ENCODE assay signal across 8 cellular contexts in the genomic region with DNA sequence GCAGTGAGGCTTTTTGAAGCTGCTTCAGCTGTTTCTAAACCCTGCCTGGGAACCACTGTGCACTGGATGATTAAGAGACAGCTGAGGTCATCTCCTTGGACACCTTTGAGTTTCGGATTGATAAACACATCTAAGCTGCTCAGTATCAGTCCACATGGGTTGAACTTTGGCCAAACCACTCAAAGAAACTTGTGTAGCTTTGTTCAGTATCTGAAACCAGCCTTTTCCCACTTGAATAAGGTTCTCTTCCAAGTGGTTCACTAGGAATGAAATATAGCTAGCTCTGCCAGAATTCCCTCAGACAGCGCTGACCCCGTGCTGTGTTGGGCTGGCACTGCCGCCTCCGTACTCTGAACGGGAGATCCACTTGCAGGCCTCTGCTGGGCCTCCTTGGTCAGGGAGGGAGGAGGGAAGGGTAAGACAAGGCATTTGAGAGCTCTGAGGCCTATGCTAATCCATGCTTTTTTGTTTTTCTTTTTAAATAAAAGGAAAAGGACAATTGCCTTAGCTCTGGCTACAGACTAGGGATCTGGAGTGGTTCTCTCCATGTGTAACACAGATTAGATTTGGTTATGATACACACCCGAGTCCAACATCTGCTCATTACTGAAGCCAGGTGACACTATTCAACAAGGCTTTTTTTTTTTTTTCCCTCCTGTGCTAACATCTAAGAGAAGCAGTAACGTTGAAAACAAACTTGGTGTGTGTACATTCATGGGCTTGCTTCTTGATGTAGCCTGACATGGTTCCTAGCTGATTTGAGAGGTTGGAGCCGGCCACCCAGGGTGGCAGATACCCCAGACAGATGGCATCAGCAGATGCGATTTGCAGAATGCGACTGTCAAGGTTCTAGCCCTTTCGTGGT.
DNase-seq lines count a peak whose midpoint lies in the region; ATAC-seq, FAIRE-seq and TF ChIP-seq lines count a peak whose summit lies in the region.

No MANE protein-coding gene starts in this region.

- peaks cover 12% of the 10 kb centered on the region for H3K36me3 ChIP-seq in RWPE2 (ENCODE audit: low read depth)
- H3K36me3 ChIP-seq in heart left ventricle: peaks cover 0 to 15% (median 9%) of the 10 kb centered on the region in 9 donors

- intact Hi-C loops in heart left ventricle (cut with DNase I): loop anchor here in 1 of 10 donors (10.0 kb wide), 1 partner anchor 72 kb away; no protein-coding TSS in a partner anchor

- no peaks in the 10 kb centered on the region for H3K27me3 Mint-ChIP-seq in stimulated activated naive B cell treated with anti-CD40 and anti-IgM and Interleukin-4, amounts not matched to agents 10 μg/mL and 1 μg/mL and 100 μg/mL, for 72 hours

- H3K27me3 ChIP-seq in AG04450 (ENCODE audit: control insufficient read depth, insufficient read depth, low read length) (no peaks in the 10 kb centered on the region), RWPE2 (ENCODE audit: insufficient read depth, poor library complexity, severe bottlenecking) (no peaks in the 10 kb centered on the region), heart left ventricle (no peaks in the 10 kb centered on the region)

- peaks cover 58 to 73% of the 10 kb centered on the region in 2 donors for H3K4me1 Mint-ChIP-seq in stimulated activated naive B cell treated with anti-CD40 and anti-IgM and Interleukin-4, amounts not matched to agents 10 μg/mL and 1 μg/mL and 100 μg/mL, for 72 hours

- H3K9me3 ChIP-seq in AG04450 (ENCODE audit: control insufficient read depth, insufficient read depth, low read length): no peaks in the 10 kb centered on the region
- H3K9me3 ChIP-seq in RWPE2 (ENCODE audit: severe bottlenecking): no peaks in the 10 kb centered on the region
- H3K9me3 ChIP-seq in heart left ventricle: no peaks in the 10 kb centered on the region

- DNase-seq in AG04450 (ENCODE audit: low read depth, low spot score) (peak; percentile 64), GM18507 (ENCODE audit: extremely low spot score, insufficient read length, low read depth) (peak; percentile 57), RWPE2 (ENCODE audit: low spot score) (no peak), heart left ventricle (peak in 2 of 5 donors; percentile 43 to 56), inferior parietal cortex (ENCODE audit: extremely low spot score) (no peak), T1000 (lab: John Stamatoyannopoulos, UW) (no peak)
- DNase-seq in stimulated activated naive B cell treated with anti-CD40 and anti-IgM and Interleukin-4, amounts not matched to agents 10 μg/mL and 1 μg/mL and 100 μg/mL, for 72 hours: no peak

- peak overlapping the region; percentile 49 for H3K27ac ChIP-seq in AG04450 (ENCODE audit: low read depth, low read length)
- H3K27ac ChIP-seq in RWPE2 (ENCODE audit: poor library complexity, severe bottlenecking): no peak overlapping the region
- H3K27ac ChIP-seq in heart left ventricle: peak overlapping the region in 5 of 12 donors; percentile 1 to 62 (median 17)

- POLR2A ChIA-PET in AG04450 (lab: Yijun Ruan, JAX): interaction anchor here (0.6 to 0.8 kb wide), 2 partner anchors 38 to 374 kb away, joined by 3 read pairs; no protein-coding TSS in a partner anchor

- WGBS in heart left ventricle, 4 donors: 49 to 55% (median 54%) methylated on average over 12 of the region's 12 CpGs

- CTCF ChIA-PET in AG04450 (lab: Charles Lee): interaction anchor here (0.9 kb wide), 1 partner anchor 9 kb away, joined by 3 read pairs; no protein-coding TSS in a partner anchor

- H3K4me3 ChIP-seq in AG04450 (ENCODE audit: low read depth, low read length) (no peak overlapping the region), RWPE2 (ENCODE audit: severe bottlenecking) (no peak overlapping the region), heart left ventricle (no peak overlapping the region)

- peak overlapping the region; percentile 86 for H3K27ac Mint-ChIP-seq in stimulated activated naive B cell treated with anti-CD40 and anti-IgM and Interleukin-4, amounts not matched to agents 10 μg/mL and 1 μg/mL and 100 μg/mL, for 72 hours

- FAIRE-seq in GM18507 (lab: Jason Lieb, UNC): peak; percentile 86

- no peak for TF ChIP-seq CTCF in AG04450 (IDR thresholded peaks at IDR 0.05; ENCODE audit: low read depth, low read length)
- TF ChIP-seq CTCF in RWPE2 (IDR thresholded peaks at IDR 0.05; ENCODE audit: poor library complexity, severe bottlenecking): no peak
- TF ChIP-seq CTCF in heart left ventricle (IDR thresholded peaks at IDR 0.05): peak in 1 of 12 donors; percentile 28

- no peak overlapping the region for H3K4me3 Mint-ChIP-seq in stimulated activated naive B cell treated with anti-CD40 and anti-IgM and Interleukin-4, amounts not matched to agents 10 μg/mL and 1 μg/mL and 100 μg/mL, for 72 hours

- no peak for TF ChIP-seq POLR2A in heart left ventricle (IDR thresholded peaks at IDR 0.05)

- ATAC-seq in HG02970 (IDR thresholded peaks at IDR 0.05; ENCODE audit: low FRiP score, unreplicated experiment) (peak; percentile 76), RWPE2 (ENCODE audit: low read depth) (peak; percentile 49; the same call in 1 of the 3 replicates), heart left ventricle (peak; percentile 88 to 92 (median 90))
- ATAC-seq in stimulated activated naive B cell treated with anti-CD40 and anti-IgM and Interleukin-4, amounts not matched to agents 10 μg/mL and 1 μg/mL and 100 μg/mL, for 72 hours (replicated peaks): peak; percentile 27 to 35

- H3K4me1 ChIP-seq in RWPE2 (ENCODE audit: insufficient read depth, poor library complexity, severe bottlenecking) (peaks cover 7% of the 10 kb centered on the region), heart left ventricle (peaks cover 4 to 60% (median 41%) of the 10 kb centered on the region in 12 donors)

- H3K36me3 Mint-ChIP-seq in stimulated activated naive B cell treated with anti-CD40 and anti-IgM and Interleukin-4, amounts not matched to agents 10 μg/mL and 1 μg/mL and 100 μg/mL, for 72 hours: peaks cover 42 to 69% of the 10 kb centered on the region in 2 donors

- peaks cover 10 to 15% of the 10 kb centered on the region in 2 donors for H3K9me3 Mint-ChIP-seq in stimulated activated naive B cell treated with anti-CD40 and anti-IgM and Interleukin-4, amounts not matched to agents 10 μg/mL and 1 μg/mL and 100 μg/mL, for 72 hours

Comparison
In these comparisons a context has a peak if more than half of its experiments do, and no peak if none do; other contexts are left out.
1. DNase-seq: peak in AG04450 (single experiment) and GM18507 (single experiment); none in RWPE2 (single experiment), stimulated activated naive B cell treated with anti-CD40 and anti-IgM and Interleukin-4, amounts not matched to agents 10 μg/mL and 1 μg/mL and 100 μg/mL, for 72 hours (single experiment), inferior parietal cortex (single experiment) and T1000 (single experiment).
2. ATAC-seq: peak in every context shown above with its lines; median percentile 90 in heart left ventricle; 76 in HG02970; 49 in RWPE2; 31 in stimulated activated naive B cell treated with anti-CD40 and anti-IgM and Interleukin-4, amounts not matched to agents 10 μg/mL and 1 μg/mL and 100 μg/mL, for 72 hours.